ENCODE assay signal across 18 cellular contexts in the genomic region with DNA sequence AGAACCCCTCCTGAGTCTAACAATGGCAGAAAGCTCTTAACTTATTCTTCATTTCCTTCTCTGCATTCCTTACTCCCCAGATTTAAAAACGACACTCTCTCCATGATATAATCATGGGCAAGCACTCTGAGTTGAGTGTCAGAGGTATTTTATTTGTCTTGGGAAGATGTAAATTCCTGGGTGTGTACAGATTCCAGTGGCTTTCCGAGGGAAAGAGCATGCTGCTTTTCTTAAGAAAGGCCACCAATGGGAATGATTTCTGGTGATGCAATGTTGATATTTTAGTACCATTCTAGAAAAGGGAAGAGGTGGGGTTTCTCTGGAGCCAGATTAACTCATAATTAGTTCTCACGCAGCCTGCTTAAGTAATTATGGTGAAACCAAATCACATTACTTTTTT. TPM values are rescaled to one million over a fixed set of nuclear protein-coding genes. Genes with fewer than 3 reads are reported as not detected.
DNase-seq lines count a peak whose midpoint lies in the region; TF ChIP-seq lines count a peak whose summit lies in the region.
"Had no signal": no experiment of that assay in that cellular context is flagged by ENCODE, and none has a peak within 500 bp of the region (broad histone marks: within the 10 kb centered on the region; RNA-seq: fewer than 3 reads in every experiment).

No MANE protein-coding gene starts in this region.

- no peak for TF ChIP-seq CTCF in choroid plexus epithelial cell (conservative IDR thresholded peaks at IDR 0.05; ENCODE audit: low read depth, low read length)
- no peak for TF ChIP-seq CTCF in GM13977 (IDR thresholded peaks at IDR 0.05; ENCODE audit: extremely low read depth, insufficient read depth, missing control alignments)

- no peak overlapping the region for H3K4me3 ChIP-seq in choroid plexus epithelial cell (ENCODE audit: low read depth, low read length)

- in situ Hi-C loops in GM13977 (cut with MboI; ENCODE audit: low pct_unique_long_range_greater_than_20kb, low sequenced_read_pairs, unreplicated experiment) = no loop called here

- DNase-seq in GM04503 (ENCODE audit: low read depth) (peak; percentile 34), NCI-H82 treated with DMSO at 0.1 percent for 48 hours (lab: John Stamatoyannopoulos, UW; ENCODE audit: unreplicated experiment) (peak; percentile 5), choroid plexus epithelial cell (ENCODE audit: low read depth) (peak; percentile 48), renal cortical epithelial cell (ENCODE audit: low read depth) (peak; percentile 27), GM13977 (ENCODE audit: low spot score) (no peak), NCI-H774 (lab: John Stamatoyannopoulos, UW) (no peak)
- DNase-seq in activated CD8-positive, alpha-beta memory T cell treated with anti-CD3 and anti-CD28 coated beads, Interleukin-2, amount 50 U/mL, for 48 hours = no peak
- DNase-seq: activated CD4-positive, alpha-beta memory T cell treated with anti-CD3 and anti-CD28 coated beads for 36 hours; aorta; CD4-positive, alpha-beta T cell; effector memory CD4-positive, alpha-beta T cell; H9; naive B cell; NCI-H345; retina; stimulated activated CD4-positive, alpha-beta T cell treated with anti-CD3 and anti-CD28 coated beads, Interleukin-4, amount 100 ng/mL, for 1 hour; stimulated activated naive CD8-positive, alpha-beta T cell treated with anti-CD3 and anti-CD28 coated beads, Interleukin-15, Interleukin-2, amounts not matched to agents 100 U/mL and 50 U/mL, for 24 hours; T1000 had no signal

RNA-seq across cellular contexts. Expression of gene BTG3, which starts 47.7 kb away (rescaled TPM):
- 26.9 and 31.1 TPM in 2 replicates for total RNA-seq in renal cortical epithelial cell

Comparison
In these comparisons a context has a peak if more than half of its experiments do, and no peak if none do; other contexts are left out.
1. DNase-seq: peak in GM04503 (single experiment), NCI-H82 treated with DMSO at 0.1 percent for 48 hours (single experiment), choroid plexus epithelial cell (single experiment) and renal cortical epithelial cell (single experiment); none in GM13977 (single experiment), NCI-H774 (single experiment) and activated CD8-positive, alpha-beta memory T cell treated with anti-CD3 and anti-CD28 coated beads, Interleukin-2, amount 50 U/mL, for 48 hours (single experiment).